Comparison of ENCODE assay signal across 2 cellular contexts in genomic region chr16:593807-594206, GRCh38.
TF ChIP-seq lines count a peak whose summit lies in the region.

No MANE protein-coding gene starts in this region.

TF ChIP-seq in liver, 16 proteins besides CTCF, POLR2A, EP300 and RAD21:
- TF ChIP-seq RXRA (IDR thresholded peaks at IDR 0.05) (no peak), FOXA1 (IDR thresholded peaks at IDR 0.05) (no peak), ATF3 (IDR thresholded peaks at IDR 0.05) (no peak), TAF1 (conservative IDR thresholded peaks at IDR 0.05) (no peak), EGR1 (IDR thresholded peaks at IDR 0.05; ENCODE audit: low read depth in 2 of 2) (no peak), HNF4A (conservative IDR thresholded peaks at IDR 0.05) (no peak), GABPA (IDR thresholded peaks at IDR 0.05 in 1 of 2, conservative IDR thresholded peaks at IDR 0.05 in 1 of 2) (no peak), NR2F2 (IDR thresholded peaks at IDR 0.05) (no peak), YY1 (IDR thresholded peaks at IDR 0.05) (no peak), REST (IDR thresholded peaks at IDR 0.05) (no peak), SP1 (IDR thresholded peaks at IDR 0.05) (no peak), FOXA2 (IDR thresholded peaks at IDR 0.05) (no peak), HNF4G (IDR thresholded peaks at IDR 0.05) (no peak), ZBTB33 (IDR thresholded peaks at IDR 0.05) (no peak), MAX (IDR thresholded peaks at IDR 0.05) (no peak), JUND (IDR thresholded peaks at IDR 0.05) (no peak)

TF ChIP-seq in HepG2, 621 proteins besides CTCF, POLR2A, EP300 and RAD21:
- TF ChIP-seq ZNF496 (CRISPR knock-in tag; IDR thresholded peaks at IDR 0.05; ENCODE audit: insufficient replicate concordance) (no peak), JDP2 (CRISPR knock-in tag; IDR thresholded peaks at IDR 0.05; ENCODE audit: borderline replicate concordance) (no peak), KDM5A (IDR thresholded peaks at IDR 0.05; ENCODE audit: borderline replicate concordance, low read length) (no peak), ZSCAN9 (CRISPR knock-in tag; IDR thresholded peaks at IDR 0.05; ENCODE audit: borderline replicate concordance) (no peak), ZSCAN25 (CRISPR knock-in tag; IDR thresholded peaks at IDR 0.05) (no peak), ZNF572 (CRISPR knock-in tag; IDR thresholded peaks at IDR 0.05) (no peak), ZNF275 (CRISPR knock-in tag; IDR thresholded peaks at IDR 0.05; ENCODE audit: borderline replicate concordance) (no peak)
